Comparison of ENCODE assay signal across 13 cellular contexts in the genomic region with DNA sequence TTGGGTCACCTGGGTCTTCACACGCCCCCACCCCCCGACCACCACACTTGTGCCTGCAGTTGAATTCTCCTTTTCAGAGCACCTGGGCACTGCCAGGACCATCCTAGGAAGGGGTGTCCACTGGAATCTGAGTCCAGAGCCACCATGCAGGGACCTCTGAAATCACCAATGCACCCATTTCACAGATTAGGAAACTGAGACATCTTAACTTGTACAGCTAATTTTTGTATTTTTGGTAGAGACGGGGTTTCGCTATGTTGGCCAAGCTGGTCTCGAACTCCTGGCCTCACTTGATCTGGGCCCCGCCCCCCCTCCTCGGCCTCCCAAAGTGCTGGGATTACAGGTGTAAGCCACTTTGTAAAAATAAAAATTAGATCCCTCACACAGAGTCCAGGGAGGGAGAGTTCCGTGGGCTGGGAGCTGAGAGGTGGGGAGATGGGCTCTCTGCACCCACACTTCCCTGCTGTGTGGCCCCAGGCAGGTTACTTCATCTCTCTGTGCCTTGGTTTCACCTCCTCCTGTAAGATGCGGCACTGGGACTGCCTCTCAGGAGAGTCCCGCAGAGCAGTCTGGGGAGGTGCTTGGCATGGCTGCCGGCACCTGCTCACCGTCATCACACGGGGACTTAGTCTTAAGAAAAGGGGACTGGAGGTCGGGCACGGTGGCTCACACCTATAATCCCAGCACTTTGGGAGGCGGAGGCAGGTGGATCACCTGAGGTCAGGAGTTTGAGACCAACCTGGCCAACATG. TPM values are rescaled to one million over a fixed set of nuclear protein-coding genes. Genes with fewer than 3 reads are reported as not detected.
DNase-seq lines count a peak whose midpoint lies in the region; ATAC-seq and TF ChIP-seq lines count a peak whose summit lies in the region.
"Had no signal": no experiment of that assay in that cellular context is flagged by ENCODE, and none has a peak within 500 bp of the region (broad histone marks: within the 10 kb centered on the region; RNA-seq: fewer than 3 reads in every experiment).

No MANE protein-coding gene starts in this region.

- no peak overlapping the region for H3K4me3 ChIP-seq in right cardiac atrium (ENCODE audit: low read length)
- peak overlapping the region; percentile 61 for H3K4me3 ChIP-seq in Loucy (ENCODE audit: low read length, poor library complexity, severe bottlenecking)
- H3K4me3 ChIP-seq: GM23338, tibial artery had no signal

- H3K4me2 ChIP-seq in Loucy (ENCODE audit: low read depth, low read length, poor library complexity, severe bottlenecking): peak overlapping the region; percentile 79
- H3K4me2 ChIP-seq: GM23338 had no signal

- H3K79me2 ChIP-seq in Loucy (ENCODE audit: insufficient read depth, low read length): no peaks in the 10 kb centered on the region

- in situ Hi-C loops in GM13976 (cut with MboI; ENCODE audit: low sequenced_read_pairs, unreplicated experiment): loop anchor here (25.0 kb wide), 1 partner anchor 901 kb away; no protein-coding TSS in a partner anchor

- H3K27ac ChIP-seq in right cardiac atrium (ENCODE audit: low read length): no peak overlapping the region
- H3K27ac ChIP-seq: tibial artery had no signal

- TF ChIP-seq CTCF in Loucy (conservative IDR thresholded peaks at IDR 0.05; ENCODE audit: low read length) (no peak), GM13976 (IDR thresholded peaks at IDR 0.05; ENCODE audit: borderline replicate concordance, control extremely low read depth, extremely low read depth, insufficient read depth, missing control alignments) (no peak)

- H3K4me1 Mint-ChIP-seq in central memory CD8-positive, alpha-beta T cell: peaks cover 5% of the 10 kb centered on the region
- peaks cover 3% of the 10 kb centered on the region for H3K4me1 Mint-ChIP-seq in activated naive CD4-positive, alpha-beta T cell treated with anti-CD3 and anti-CD28 coated beads, Interleukin-2, amount 10 ng/mL, durations not matched to agents 7 days and 5 days
- H3K4me1 Mint-ChIP-seq: activated naive CD4-positive, alpha-beta T cell treated with anti-CD3 and anti-CD28 coated beads, Interleukin-2, amount 50 U/mL, for 24 hours; naive thymus-derived CD8-positive, alpha-beta T cell had no signal

- intact Hi-C loops in Right ventricle myocardium inferior (cut with DNase I): no loop called here
- intact Hi-C loops in right cardiac atrium (cut with DNase I): no loop called here

- H3K36me3 Mint-ChIP-seq in central memory CD8-positive, alpha-beta T cell (ENCODE audit: insufficient read depth): no peaks in the 10 kb centered on the region
- H3K36me3 Mint-ChIP-seq in activated naive CD4-positive, alpha-beta T cell treated with anti-CD3 and anti-CD28 coated beads, Interleukin-2, amount 10 ng/mL, durations not matched to agents 7 days and 5 days: no peaks in the 10 kb centered on the region
- H3K36me3 Mint-ChIP-seq: activated naive CD4-positive, alpha-beta T cell treated with anti-CD3 and anti-CD28 coated beads, Interleukin-2, amount 50 U/mL, for 24 hours; CD14-positive monocyte; naive thymus-derived CD8-positive, alpha-beta T cell had no signal

- H3K4me1 ChIP-seq in right cardiac atrium (ENCODE audit: control insufficient read depth, insufficient read depth, low read length) (no peaks in the 10 kb centered on the region), Loucy (ENCODE audit: insufficient read depth, low read length, poor library complexity, severe bottlenecking) (no peaks in the 10 kb centered on the region)

- H3K9me3 Mint-ChIP-seq in central memory CD8-positive, alpha-beta T cell: no peaks in the 10 kb centered on the region
- H3K9me3 Mint-ChIP-seq in activated naive CD4-positive, alpha-beta T cell treated with anti-CD3 and anti-CD28 coated beads, Interleukin-2, amount 10 ng/mL, durations not matched to agents 7 days and 5 days: no peaks in the 10 kb centered on the region
- H3K9me3 Mint-ChIP-seq: activated naive CD4-positive, alpha-beta T cell treated with anti-CD3 and anti-CD28 coated beads, Interleukin-2, amount 50 U/mL, for 24 hours; CD14-positive monocyte; GM23338; naive thymus-derived CD8-positive, alpha-beta T cell had no signal

- no peaks in the 10 kb centered on the region for H3K36me3 ChIP-seq in Loucy (ENCODE audit: insufficient read depth, low read length)
- H3K36me3 ChIP-seq: tibial artery had no signal

- no peaks in the 10 kb centered on the region for H3K9me2 ChIP-seq in Loucy (replicated peaks; ENCODE audit: low read depth, low read length)

- peak overlapping the region; percentile 54 for H3K9ac ChIP-seq in Loucy (ENCODE audit: low read depth, low read length, poor library complexity, severe bottlenecking)

- WGBS in right cardiac atrium: 89% methylated on average over 16 of the region's 16 CpGs

- H3K27ac Mint-ChIP-seq in central memory CD8-positive, alpha-beta T cell (ENCODE audit: low read depth): no peak overlapping the region
- no peak overlapping the region for H3K27ac Mint-ChIP-seq in activated naive CD4-positive, alpha-beta T cell treated with anti-CD3 and anti-CD28 coated beads, Interleukin-2, amount 10 ng/mL, durations not matched to agents 7 days and 5 days
- H3K27ac Mint-ChIP-seq: activated naive CD4-positive, alpha-beta T cell treated with anti-CD3 and anti-CD28 coated beads, Interleukin-2, amount 50 U/mL, for 24 hours; GM23338 had no signal

- H3K4me3 Mint-ChIP-seq in central memory CD8-positive, alpha-beta T cell: peak overlapping the region; percentile 27
- H3K4me3 Mint-ChIP-seq in activated naive CD4-positive, alpha-beta T cell treated with anti-CD3 and anti-CD28 coated beads, Interleukin-2, amount 10 ng/mL, durations not matched to agents 7 days and 5 days: no peak overlapping the region
- H3K4me3 Mint-ChIP-seq: activated naive CD4-positive, alpha-beta T cell treated with anti-CD3 and anti-CD28 coated beads, Interleukin-2, amount 50 U/mL, for 24 hours; GM23338 had no signal

- H3K9me3 ChIP-seq in right cardiac atrium (ENCODE audit: control insufficient read depth, low read length) (no peaks in the 10 kb centered on the region), Loucy (ENCODE audit: insufficient read depth, low read depth, low read length) (no peaks in the 10 kb centered on the region)
- H3K9me3 ChIP-seq: tibial artery had no signal

- peak; percentile 47 for DNase-seq in Right ventricle myocardium inferior (ENCODE audit: missing footprints)
- no peak for DNase-seq in right cardiac atrium
- DNase-seq in central memory CD8-positive, alpha-beta T cell (ENCODE audit: low spot score in 2 of 2): no peak
- DNase-seq in GM19238 (ENCODE audit: insufficient read length, low spot score): no peak
- DNase-seq in activated naive CD4-positive, alpha-beta T cell treated with anti-CD3 and anti-CD28 coated beads, Interleukin-2, amount 10 ng/mL, durations not matched to agents 7 days and 5 days: no peak
- DNase-seq in GM13976 (ENCODE audit: low spot score): no peak
- DNase-seq in amygdala (lab: John Stamatoyannopoulos, UW): no peak

- peak overlapping the region; percentile 97 for H2AFZ ChIP-seq in Loucy (ENCODE audit: low read length)
- H2AFZ ChIP-seq: GM23338 had no signal

- H3F3A ChIP-seq in Loucy (ENCODE audit: low read depth): no peaks in the 10 kb centered on the region; the same call in 1 of the 2 replicates

- CTCF ChIA-PET in activated naive CD4-positive, alpha-beta T cell treated with anti-CD3 and anti-CD28 coated beads, Interleukin-2, amount 10 ng/mL, durations not matched to agents 7 days and 5 days (lab: Charles Lee): interaction anchor here (0.9 to 6.1 kb wide), 16 partner anchors 11 to 112 kb away, joined by 3 to 55 read pairs (median 5); no protein-coding TSS in a partner anchor

- no peaks in the 10 kb centered on the region for H4K20me1 ChIP-seq in Loucy (ENCODE audit: insufficient read depth, low read length, poor library complexity, severe bottlenecking)

- no peaks in the 10 kb centered on the region for H3K27me3 ChIP-seq in right cardiac atrium (ENCODE audit: control insufficient read depth, insufficient read depth)
- no peaks in the 10 kb centered on the region for H3K27me3 ChIP-seq in Loucy (ENCODE audit: insufficient read depth, low read length, poor library complexity, severe bottlenecking)

- H3K27me3 Mint-ChIP-seq in central memory CD8-positive, alpha-beta T cell: peaks cover 2% of the 10 kb centered on the region
- H3K27me3 Mint-ChIP-seq in activated naive CD4-positive, alpha-beta T cell treated with anti-CD3 and anti-CD28 coated beads, Interleukin-2, amount 10 ng/mL, durations not matched to agents 7 days and 5 days: peaks cover 27% of the 10 kb centered on the region
- H3K27me3 Mint-ChIP-seq: activated naive CD4-positive, alpha-beta T cell treated with anti-CD3 and anti-CD28 coated beads, Interleukin-2, amount 50 U/mL, for 24 hours; naive thymus-derived CD8-positive, alpha-beta T cell had no signal

- ATAC-seq in Right ventricle myocardium inferior: no peak
- ATAC-seq in right cardiac atrium: no peak
- no peak for ATAC-seq in central memory CD8-positive, alpha-beta T cell (replicated peaks; ENCODE audit: extremely low read depth, poor library complexity, severe bottlenecking)

RNA-seq across cellular contexts. Expression of a gene that starts 45.9 kb away (rescaled TPM):
- total RNA-seq in Right ventricle myocardium inferior (64.2 TPM), right cardiac atrium (10 to 100 TPM; 40.6 to 48.2 (median 43.5) TPM)
- polyA plus RNA-seq in right cardiac atrium: 37.3 TPM

RNA-seq across cellular contexts. Expression of a gene that starts 50.9 kb away (rescaled TPM):
- total RNA-seq in Right ventricle myocardium inferior (3.1 TPM), right cardiac atrium (1 to 10 TPM; 2.1 to 5.1 (median 3.8) TPM)
- polyA plus RNA-seq in right cardiac atrium: 3.0 TPM
- polyA plus RNA-seq: CD14-positive monocyte had no signal
